Comparison of ENCODE assay signal across 36 cellular contexts in genomic region chr3:136292500-136292899, GRCh38.
"Had no signal": no experiment of that assay in that cellular context is flagged by ENCODE, and none has a peak within 500 bp of the region (broad histone marks: within the 10 kb centered on the region; RNA-seq: fewer than 3 reads in every experiment).

No MANE protein-coding gene starts in this region.

- H3K4me3 Mint-ChIP-seq: activated B cell treated with CpG ODN at 0.5 μM for 24 hours; activated CD4-positive, alpha-beta memory T cell treated with anti-CD3 and anti-CD28 coated beads for 36 hours; activated CD4-positive, alpha-beta T cell treated with anti-CD3 and anti-CD28 coated beads for 36 hours; activated CD8-positive, alpha-beta T cell treated with anti-CD3 and anti-CD28 coated beads for 36 hours; activated naive CD4-positive, alpha-beta T cell treated with anti-CD3 and anti-CD28 coated beads for 36 hours; activated T-cell treated with anti-CD3 and anti-CD28 coated beads, Interleukin-2, amount 50 U/mL, for 4 hours; activated T-cell treated with anti-CD3 and anti-CD28 coated beads, Interleukin-2, amount 50 U/mL, for 72 hours; activated T-helper 1 cell treated with anti-CD3 and anti-CD28 coated beads, Interleukin-12 subunit alpha, Interleukin-12 subunit beta, Interleukin-2, Interleukin-4 antibody, amounts not matched to agents 30 ng/mL and 10 ng/mL and 1 ng/mL, durations not matched to agents 14 hours and 24 hours and 36 hours; activated T-helper 17 cell treated with anti-CD3 and anti-CD28 coated beads, Interleukin-2, amount 50 U/mL, for 72 hours; T-helper 1 cell treated with Interleukin-12 subunit alpha and Interleukin-12 subunit beta and Interleukin-4 antibody, amounts not matched to agents 30 μg/mL and 1 μg/mL, for 36 hours; T-helper 2 cell treated with Interferon-gamma antibody and Interleukin-4, amounts not matched to agents 5 μg/mL and 100 μg/mL, for 36 hours had no signal

- H3K27ac Mint-ChIP-seq: activated B cell treated with CpG ODN at 0.5 μM for 24 hours; activated CD4-positive, alpha-beta memory T cell treated with anti-CD3 and anti-CD28 coated beads for 36 hours; activated CD4-positive, alpha-beta T cell treated with anti-CD3 and anti-CD28 coated beads for 36 hours; activated CD8-positive, alpha-beta T cell treated with anti-CD3 and anti-CD28 coated beads for 36 hours; activated naive CD4-positive, alpha-beta T cell treated with anti-CD3 and anti-CD28 coated beads for 36 hours; activated naive CD4-positive, alpha-beta T cell treated with anti-CD3 and anti-CD28 coated beads, Interleukin-2, amount 50 U/mL, for 72 hours; activated T-cell treated with anti-CD3 and anti-CD28 coated beads, Interleukin-2, amount 50 U/mL, for 72 hours; activated T-helper 1 cell treated with anti-CD3 and anti-CD28 coated beads, Interleukin-12 subunit alpha, Interleukin-12 subunit beta, Interleukin-2, Interleukin-4 antibody, amounts not matched to agents 30 ng/mL and 10 ng/mL and 1 ng/mL, durations not matched to agents 14 hours and 24 hours and 36 hours; activated T-helper 17 cell treated with anti-CD3 and anti-CD28 coated beads, Interleukin-2, amount 50 U/mL, for 72 hours; T-helper 1 cell treated with Interleukin-12 subunit alpha and Interleukin-12 subunit beta and Interleukin-4 antibody, amounts not matched to agents 30 μg/mL and 1 μg/mL, for 36 hours; T-helper 2 cell treated with Interferon-gamma antibody and Interleukin-4, amounts not matched to agents 5 μg/mL and 100 μg/mL, for 36 hours had no signal

- DNase-seq: activated B cell treated with CpG ODN at 0.5 μM for 24 hours; activated CD4-positive, alpha-beta memory T cell treated with anti-CD3 and anti-CD28 coated beads for 36 hours; activated CD4-positive, alpha-beta T cell treated with anti-CD3 and anti-CD28 coated beads for 36 hours; activated CD4-positive, alpha-beta T cell treated with anti-CD3 and anti-CD28 coated beads for 48 hours; activated CD4-positive, alpha-beta T cell treated with anti-CD3 and anti-CD28 coated beads, Interleukin-2, amount 50 U/mL, for 1 hour; activated CD4-positive, alpha-beta T cell treated with anti-CD3 and anti-CD28 coated beads, Interleukin-2, amount 50 U/mL, for 4 hours; activated CD4-positive, CD25-positive, alpha-beta regulatory T cell treated with anti-CD3 and anti-CD28 coated beads, Interleukin-2, amount 50 U/mL, for 72 hours; activated CD8-positive, alpha-beta memory T cell treated with anti-CD3 and anti-CD28 coated beads, Interleukin-2, amount 50 U/mL, for 4 hours; activated CD8-positive, alpha-beta T cell treated with anti-CD3 and anti-CD28 coated beads for 36 hours; activated effector memory CD4-positive, alpha-beta T cell treated with anti-CD3 and anti-CD28 coated beads, Interleukin-2, amount 50 U/mL, for 16 hours; activated gamma-delta T cell treated with Interleukin-2 at 50 U/mL for 16 hours; activated naive CD4-positive, alpha-beta T cell; activated naive CD4-positive, alpha-beta T cell treated with anti-CD3 and anti-CD28 coated beads for 36 hours; activated naive CD4-positive, alpha-beta T cell treated with anti-CD3 and anti-CD28 coated beads, Interleukin-2, amount 50 U/mL, for 16 hours; activated T-cell treated with anti-CD3 and anti-CD28 coated beads for 4 hours; activated T-cell treated with anti-CD3 and anti-CD28 coated beads, Interleukin-2, amount 50 U/mL, for 1 hour; activated T-cell treated with anti-CD3 and anti-CD28 coated beads, Interleukin-2, amount 50 U/mL, for 4 hours; activated T-cell treated with anti-CD3 and anti-CD28 coated beads, Interleukin-2, amount 50 U/mL, for 72 hours; adrenal gland; amniotic stem cell; aorta; body of pancreas; brain microvascular endothelial cell; central memory CD4-positive, alpha-beta T cell; T-helper 1 cell; T-helper 2 cell; T-helper 9 cell had no signal

- H3K27me3 ChIP-seq: adrenal gland, body of pancreas, brain microvascular endothelial cell, breast epithelium had no signal

- H3K9me3 Mint-ChIP-seq: activated B cell treated with CpG ODN at 0.5 μM for 24 hours; activated CD4-positive, alpha-beta memory T cell treated with anti-CD3 and anti-CD28 coated beads for 36 hours; activated CD8-positive, alpha-beta T cell treated with anti-CD3 and anti-CD28 coated beads for 36 hours; activated naive CD4-positive, alpha-beta T cell treated with anti-CD3 and anti-CD28 coated beads for 36 hours; activated naive CD4-positive, alpha-beta T cell treated with anti-CD3 and anti-CD28 coated beads, Interleukin-2, amount 50 U/mL, for 72 hours; activated T-cell treated with anti-CD3 and anti-CD28 coated beads, Interleukin-2, amount 50 U/mL, for 4 hours; activated T-cell treated with anti-CD3 and anti-CD28 coated beads, Interleukin-2, amount 50 U/mL, for 72 hours; activated T-helper 1 cell treated with anti-CD3 and anti-CD28 coated beads, Interleukin-12 subunit alpha, Interleukin-12 subunit beta, Interleukin-2, Interleukin-4 antibody, amounts not matched to agents 30 ng/mL and 10 ng/mL and 1 ng/mL, durations not matched to agents 14 hours and 24 hours and 36 hours; activated T-helper 17 cell treated with anti-CD3 and anti-CD28 coated beads, Interleukin-2, amount 50 U/mL, for 72 hours; T-helper 1 cell treated with Interleukin-12 subunit alpha and Interleukin-12 subunit beta and Interleukin-4 antibody, amounts not matched to agents 30 μg/mL and 1 μg/mL, for 36 hours; T-helper 2 cell treated with Interferon-gamma antibody and Interleukin-4, amounts not matched to agents 5 μg/mL and 100 μg/mL, for 36 hours had no signal

- H3K4me1 Mint-ChIP-seq: activated CD4-positive, alpha-beta T cell treated with anti-CD3 and anti-CD28 coated beads for 36 hours; activated T-helper 17 cell treated with anti-CD3 and anti-CD28 coated beads, Interleukin-2, amount 50 U/mL, for 72 hours had no signal

- FAIRE-seq: astrocyte, TTC549 had no signal

- H3K4me3 ChIP-seq: adrenal gland, body of pancreas, breast epithelium had no signal

- ATAC-seq: activated CD4-positive, alpha-beta T cell treated with anti-CD3 and anti-CD28 coated beads for 36 hours; activated CD8-positive, alpha-beta T cell treated with anti-CD3 and anti-CD28 coated beads for 36 hours; activated naive CD4-positive, alpha-beta T cell treated with anti-CD3 and anti-CD28 coated beads, Interleukin-2, amount 50 U/mL, for 72 hours; activated T-cell treated with anti-CD3 and anti-CD28 coated beads, Interleukin-2, amount 50 U/mL, for 4 hours; activated T-cell treated with anti-CD3 and anti-CD28 coated beads, Interleukin-2, amount 50 U/mL, for 72 hours; activated T-helper 17 cell treated with anti-CD3 and anti-CD28 coated beads, Interleukin-2, amount 50 U/mL, for 72 hours had no signal

- H3K27ac ChIP-seq: adrenal gland, brain microvascular endothelial cell, breast epithelium, VCaP had no signal

- H3K4me1 ChIP-seq: adrenal gland, breast epithelium had no signal

- H3K36me3 ChIP-seq: brain microvascular endothelial cell, breast epithelium had no signal

- H3K27me3 Mint-ChIP-seq: activated B cell treated with CpG ODN at 0.5 μM for 24 hours; activated CD4-positive, alpha-beta memory T cell treated with anti-CD3 and anti-CD28 coated beads for 36 hours; activated CD4-positive, alpha-beta T cell treated with anti-CD3 and anti-CD28 coated beads for 36 hours; activated CD8-positive, alpha-beta T cell treated with anti-CD3 and anti-CD28 coated beads for 36 hours; activated T-helper 17 cell treated with anti-CD3 and anti-CD28 coated beads, Interleukin-2, amount 50 U/mL, for 72 hours had no signal

- H3K9me3 ChIP-seq: adrenal gland, body of pancreas, breast epithelium had no signal
